10 cellular contexts compared by ENCODE assay signal in the genomic region with DNA sequence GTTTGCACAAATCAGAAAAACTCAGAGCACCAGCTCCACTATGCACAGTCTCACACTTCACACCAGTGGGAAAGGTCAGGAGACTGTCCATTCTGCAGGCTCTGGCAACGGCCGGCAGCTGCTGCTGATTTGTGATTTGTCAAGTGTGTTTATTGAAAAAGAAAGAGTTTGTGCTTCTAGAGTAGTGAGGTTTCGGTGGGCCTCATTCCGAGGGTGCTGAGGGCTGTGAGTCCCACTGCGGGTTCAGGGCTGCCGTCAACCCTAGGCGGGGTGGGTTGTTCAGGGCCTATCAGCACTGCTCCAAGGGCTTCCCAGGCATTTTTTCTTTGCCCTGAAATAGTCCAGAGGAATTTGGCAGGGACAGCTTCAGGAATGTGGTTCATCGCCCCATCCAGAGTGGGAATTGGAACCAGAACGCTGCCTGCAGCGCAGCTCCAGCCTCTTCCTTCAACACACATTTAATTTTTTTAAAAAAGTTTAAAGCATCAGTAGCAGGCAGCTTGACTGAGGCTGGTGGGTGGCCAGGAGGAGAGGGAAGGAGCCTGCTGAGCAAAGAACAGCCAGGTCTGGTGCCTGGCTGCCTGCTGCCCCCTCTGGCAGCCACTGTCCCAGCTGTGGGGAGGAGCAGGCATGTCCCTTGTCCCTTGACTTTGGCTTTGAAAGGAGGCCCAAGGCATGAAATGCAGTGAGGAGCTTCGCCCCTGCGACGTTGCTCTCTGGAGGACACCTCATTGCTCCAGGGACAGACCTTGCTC. TPM values are rescaled to one million over a fixed set of nuclear protein-coding genes. Genes with fewer than 3 reads are reported as not detected.
DNase-seq lines count a peak whose midpoint lies in the region; ATAC-seq and TF ChIP-seq lines count a peak whose summit lies in the region.
"Had no signal": no experiment of that assay in that cellular context is flagged by ENCODE, and none has a peak within 500 bp of the region (broad histone marks: within the 10 kb centered on the region; RNA-seq: fewer than 3 reads in every experiment).

No MANE protein-coding gene starts in this region.

- H3K4me3 Mint-ChIP-seq in brain, result no peak overlapping the region
- H3K4me3 Mint-ChIP-seq: activated CD4-positive, alpha-beta T cell treated with anti-CD3 and anti-CD28 coated beads, Interleukin-2, amount 10 ng/mL, durations not matched to agents 7 days and 5 days; natural killer cell treated with Interleukin-12 subunit alpha and Interleukin-12 subunit beta and Interleukin-15 and Interleukin-18, amount 100 ng/mL, for 72 hours had no signal

- no peaks in the 10 kb centered on the region for H3K9me3 ChIP-seq in upper lobe of right lung

- peak; percentile 49 for ATAC-seq in upper lobe of right lung
- ATAC-seq in HG03469 (IDR thresholded peaks at IDR 0.05; ENCODE audit: unreplicated experiment), result no peak
- ATAC-seq: natural killer cell treated with Interleukin-12 subunit alpha and Interleukin-12 subunit beta and Interleukin-15 and Interleukin-18, amount 100 ng/mL, for 72 hours had no signal

- no peaks in the 10 kb centered on the region for H3K27me3 ChIP-seq in upper lobe of right lung

- H3K9me3 Mint-ChIP-seq in brain, result peaks cover 0 to 1% (median 0%) of the 10 kb centered on the region in 5 experiments
- H3K9me3 Mint-ChIP-seq: activated CD4-positive, alpha-beta T cell treated with anti-CD3 and anti-CD28 coated beads, Interleukin-2, amount 10 ng/mL, durations not matched to agents 7 days and 5 days; natural killer cell treated with Interleukin-12 subunit alpha and Interleukin-12 subunit beta and Interleukin-15 and Interleukin-18, amount 100 ng/mL, for 72 hours had no signal

- no peaks in the 10 kb centered on the region for H3K36me3 Mint-ChIP-seq in brain
- H3K36me3 Mint-ChIP-seq: natural killer cell treated with Interleukin-12 subunit alpha and Interleukin-12 subunit beta and Interleukin-15 and Interleukin-18, amount 100 ng/mL, for 72 hours had no signal

- H3K27ac Mint-ChIP-seq in brain, result peak overlapping the region in 3 of 5 experiments; percentile 27 to 93 (median 68)
- H3K27ac Mint-ChIP-seq: activated CD4-positive, alpha-beta T cell treated with anti-CD3 and anti-CD28 coated beads, Interleukin-2, amount 10 ng/mL, durations not matched to agents 7 days and 5 days; natural killer cell treated with Interleukin-12 subunit alpha and Interleukin-12 subunit beta and Interleukin-15 and Interleukin-18, amount 100 ng/mL, for 72 hours had no signal

- peak; percentile 11 for DNase-seq in SIG-M5 treated with dmso at 0.1 percent for 504 hours (lab: John Stamatoyannopoulos, UW; ENCODE audit: unreplicated experiment)
- no peak for DNase-seq in SIG-M5 (lab: John Stamatoyannopoulos, UW)
- peak; percentile 81 for DNase-seq in islet precursor cell
- DNase-seq in upper lobe of right lung, result peak; percentile 62
- DNase-seq in NCI-H2081 treated with DMSO at 0.1 percent for 48 hours (lab: John Stamatoyannopoulos, UW), result no peak
- DNase-seq in NCI-H1417 (lab: John Stamatoyannopoulos, UW), result no peak
- DNase-seq: activated CD4-positive, alpha-beta T cell treated with anti-CD3 and anti-CD28 coated beads, Interleukin-2, amount 10 ng/mL, durations not matched to agents 7 days and 5 days had no signal

- peaks cover 6% of the 10 kb centered on the region for H3K27me3 Mint-ChIP-seq in brain

- TF ChIP-seq CTCF in brain (conservative IDR thresholded peaks at IDR 0.05) (peak in 1 of 2 experiments; percentile 40), upper lobe of right lung (IDR thresholded peaks at IDR 0.05) (peak; percentile 24)

- no peaks in the 10 kb centered on the region for H3K36me3 ChIP-seq in upper lobe of right lung

- intact Hi-C loops in upper lobe of right lung (cut with DNase I), result no loop called here

- H3K4me1 ChIP-seq in upper lobe of right lung, result no peaks in the 10 kb centered on the region

- no peak overlapping the region for H3K4me3 ChIP-seq in upper lobe of right lung

- peaks cover 49% of the 10 kb centered on the region for H3K4me1 Mint-ChIP-seq in brain
- H3K4me1 Mint-ChIP-seq: activated CD4-positive, alpha-beta T cell treated with anti-CD3 and anti-CD28 coated beads, Interleukin-2, amount 10 ng/mL, durations not matched to agents 7 days and 5 days had no signal

- no peak overlapping the region for H3K27ac ChIP-seq in upper lobe of right lung

RNA-seq across cellular contexts. Expression of a gene that starts 19.7 kb away (rescaled TPM):
- polyA plus RNA-seq in brain (ENCODE audit: insufficient read depth, low read depth, low replicate concordance), result 8.0 TPM
- 0.49 TPM for total RNA-seq in upper lobe of right lung
- total RNA-seq: activated CD4-positive, alpha-beta T cell treated with anti-CD3 and anti-CD28 coated beads, Interleukin-2, amount 10 ng/mL, durations not matched to agents 7 days and 5 days; natural killer cell treated with Interleukin-12 subunit alpha and Interleukin-12 subunit beta and Interleukin-15 and Interleukin-18, amount 100 ng/mL, for 72 hours had no signal

Comparison
In these comparisons a context has a peak if more than half of its experiments do, and no peak if none do; other contexts are left out.
1. DNase-seq: peak in SIG-M5 treated with dmso at 0.1 percent for 504 hours (single experiment), islet precursor cell (single experiment) and upper lobe of right lung (single experiment); none in SIG-M5 (single experiment), NCI-H2081 treated with DMSO at 0.1 percent for 48 hours (single experiment) and NCI-H1417 (0 of 3).